In genomic region chr6:30325150-30325872, GRCh38 we compare ENCODE assay signal across 8 cellular contexts. TPM values are rescaled to one million over a fixed set of nuclear protein-coding genes. Genes with fewer than 3 reads are reported as not detected.
DNase-seq lines count a peak whose midpoint lies in the region; ATAC-seq and TF ChIP-seq lines count a peak whose summit lies in the region.

No MANE protein-coding gene starts in this region.

- H3K9me2 ChIP-seq in GM23338 (ENCODE audit: insufficient read depth) = no peaks in the 10 kb centered on the region

- H2AFZ ChIP-seq in GM23338 (no peak overlapping the region), parathyroid adenoma (no peak overlapping the region)

- H3K4me3 ChIP-seq in CD8-positive, alpha-beta memory T cell (ENCODE audit: low read length) = peak overlapping the region; percentile 97
- peak overlapping the region; percentile 61 for H3K4me3 ChIP-seq in GM23338
- H3K4me3 ChIP-seq in fibroblast of the aortic adventitia (ENCODE audit: low read depth, low read length) = peak overlapping the region; percentile 97
- peak overlapping the region; percentile 98 for H3K4me3 ChIP-seq in parathyroid adenoma (ENCODE audit: low read depth, low read length)

- H3K27me3 ChIP-seq in CD8-positive, alpha-beta memory T cell (ENCODE audit: insufficient read depth, low read length, poor library complexity, severe bottlenecking) = no peaks in the 10 kb centered on the region
- no peaks in the 10 kb centered on the region for H3K27me3 ChIP-seq in GM23338 (ENCODE audit: insufficient read depth)
- no peaks in the 10 kb centered on the region for H3K27me3 ChIP-seq in parathyroid adenoma (ENCODE audit: control insufficient read depth, insufficient read depth, low read length)

- no peak overlapping the region for H3K9ac ChIP-seq in parathyroid adenoma

- H4K20me1 ChIP-seq in GM23338 (replicated peaks; ENCODE audit: insufficient read depth) = no peaks in the 10 kb centered on the region; the same call in none of the 2 replicates

- H3F3A ChIP-seq in GM23338 (replicated peaks; ENCODE audit: low read depth) = no peaks in the 10 kb centered on the region

- peak overlapping the region; percentile 98 for H3K27ac ChIP-seq in CD8-positive, alpha-beta memory T cell (ENCODE audit: low read depth, low read length)
- H3K27ac ChIP-seq in GM23338 (ENCODE audit: low read depth) (peak overlapping the region; percentile 98), parathyroid adenoma (peak overlapping the region; percentile 92)

- peaks cover 12% of the 10 kb centered on the region for H3K36me3 ChIP-seq in CD8-positive, alpha-beta memory T cell (ENCODE audit: insufficient read depth, low read length)
- peaks cover 10% of the 10 kb centered on the region for H3K36me3 ChIP-seq in GM23338 (ENCODE audit: insufficient read depth)
- H3K36me3 ChIP-seq in parathyroid adenoma (ENCODE audit: control insufficient read depth, insufficient read depth, low read length) = no peaks in the 10 kb centered on the region

- POLR2A ChIA-PET in CD8-positive, alpha-beta memory T cell (lab: Charles Lee) = interaction anchor here (0.6 to 2.3 kb wide), 4 partner anchors 9 to 217 kb away, joined by 3 to 24 read pairs (median 3); partner anchors contain the start of gene TRIM26

- peaks cover 70 to 80% (median 75%) of the 10 kb centered on the region in 3 donors for H3K4me1 Mint-ChIP-seq in CD8-positive, alpha-beta memory T cell
- H3K4me1 Mint-ChIP-seq in GM23338 = peaks cover 52% of the 10 kb centered on the region

- H3K4me1 ChIP-seq in CD8-positive, alpha-beta memory T cell (ENCODE audit: insufficient read depth, low read length) = peaks cover 59% of the 10 kb centered on the region
- H3K4me1 ChIP-seq in GM23338 (ENCODE audit: insufficient read depth) = peaks cover 40% of the 10 kb centered on the region
- peaks cover 10% of the 10 kb centered on the region for H3K4me1 ChIP-seq in parathyroid adenoma

- H3K4me2 ChIP-seq in GM23338 = peak overlapping the region; percentile 77
- H3K4me2 ChIP-seq in parathyroid adenoma (ENCODE audit: low read length) = peak overlapping the region; percentile 100

- ATAC-seq in GM23338 = no peak
- no peak for ATAC-seq in GM21526 (IDR thresholded peaks at IDR 0.05; ENCODE audit: low FRiP score, unreplicated experiment)

- H3K79me2 ChIP-seq in GM23338 (replicated peaks; ENCODE audit: insufficient read depth) (peaks cover 70% of the 10 kb centered on the region), parathyroid adenoma (peaks cover 35% of the 10 kb centered on the region)

- TF ChIP-seq CTCF in GM23338 (conservative IDR thresholded peaks at IDR 0.05; ENCODE audit: low read depth in 2 of 2) (no peak), fibroblast of the aortic adventitia (IDR thresholded peaks at IDR 0.05; ENCODE audit: insufficient read depth, low read length) (no peak), parathyroid adenoma (IDR thresholded peaks at IDR 0.05) (no peak)

- H3K9me3 Mint-ChIP-seq in CD8-positive, alpha-beta memory T cell = no peaks in the 10 kb centered on the region
- no peaks in the 10 kb centered on the region for H3K9me3 Mint-ChIP-seq in GM23338

- peaks cover 0 to 11% of the 10 kb centered on the region in 2 donors for H3K27me3 Mint-ChIP-seq in CD8-positive, alpha-beta memory T cell
- peaks cover 15% of the 10 kb centered on the region for H3K27me3 Mint-ChIP-seq in GM23338 (ENCODE audit: insufficient read depth, low read depth, poor library complexity)

- CTCF ChIA-PET in CD8-positive, alpha-beta memory T cell (lab: Charles Lee) = interaction anchor here (1.0 to 2.6 kb wide), 4 partner anchors 15 to 106 kb away, joined by 3 to 11 read pairs (median 6); no protein-coding TSS in a partner anchor

- DNase-seq in CD8-positive, alpha-beta memory T cell = peak in 2 of 5 donors; percentile 82 to 92
- DNase-seq in GM23338 (ENCODE audit: low spot score) = peak; percentile 95
- peak; percentile 36 for DNase-seq in NCI-H460 (ENCODE audit: extremely low read depth, low read depth)
- peak; percentile 64 for DNase-seq in activated T-helper 1 cell treated with Interleukin-2 at 50 U/mL for 16 hours (ENCODE audit: low read depth)
- peak; percentile 15 for DNase-seq in fibroblast of the aortic adventitia (ENCODE audit: low read depth)
- DNase-seq in iPS-NIHi11 (ENCODE audit: low spot score) = no peak

- no peaks in the 10 kb centered on the region for H3K9me3 ChIP-seq in CD8-positive, alpha-beta memory T cell (ENCODE audit: low read length)
- H3K9me3 ChIP-seq in parathyroid adenoma (ENCODE audit: control insufficient read depth, low read length) = no peaks in the 10 kb centered on the region

- H3K27ac Mint-ChIP-seq in CD8-positive, alpha-beta memory T cell = peak overlapping the region; percentile 99 to 100 (median 100)
- peak overlapping the region; percentile 99 for H3K27ac Mint-ChIP-seq in GM23338

- peaks cover 4 to 49% (median 10%) of the 10 kb centered on the region in 3 donors for H3K36me3 Mint-ChIP-seq in CD8-positive, alpha-beta memory T cell
- peaks cover 26% of the 10 kb centered on the region for H3K36me3 Mint-ChIP-seq in GM23338 (ENCODE audit: low read depth)

- H3K4me3 Mint-ChIP-seq in CD8-positive, alpha-beta memory T cell = peak overlapping the region; percentile 88 to 99 (median 97)
- H3K4me3 Mint-ChIP-seq in GM23338 = peak overlapping the region; percentile 90

TF ChIP-seq in GM23338, 12 proteins besides CTCF, POLR2A, EP300 and RAD21 (continues in another document):
- TF ChIP-seq NANOG (IDR thresholded peaks at IDR 0.05; ENCODE audit: borderline replicate concordance) (no peak), POLR2AphosphoS5 (IDR thresholded peaks at IDR 0.05; ENCODE audit: low read depth) (no peak), REST (IDR thresholded peaks at IDR 0.05; ENCODE audit: unreplicated experiment) (no peak), CREB1 (CRISPR knock-in tag; IDR thresholded peaks at IDR 0.05; ENCODE audit: low read depth) (no peak)

RNA-seq across cellular contexts. Expression of gene TRIM39, which starts 1.4 kb away (rescaled TPM):
- 10 to 100 TPM; 19.9 to 21.9 TPM for total RNA-seq in CD8-positive, alpha-beta memory T cell
- 12.0 TPM for polyA plus RNA-seq in CD8-positive, alpha-beta memory T cell
- total RNA-seq in GM23338 (2014; rRNA removed; shearing (Covaris generic)) = 14.6 and 19.2 TPM in 2 replicates
- 5.4 and 5.9 TPM in 2 replicates for polyA plus RNA-seq in GM23338 (2016; fragmentation: Nextera tagmentation; extraction: Ambion mirVana)
- total RNA-seq in NCI-H460 (2014; rRNA removed; shearing (Covaris generic)) = 7.0 and 9.7 TPM in 2 replicates
- polyA plus RNA-seq in NCI-H460 (2014; cell fraction: nucleus; rRNA removed) = 15.6 and 18.6 TPM in 2 replicates
- total RNA-seq in fibroblast of the aortic adventitia (ENCODE audit: low replicate concordance) = 8.5 and 9.7 TPM in 2 replicates

RNA-seq across cellular contexts. Expression of gene RPP21, which starts 19.6 kb away (rescaled TPM):
- 10 to 100 TPM; 41.3 to 41.5 TPM for total RNA-seq in CD8-positive, alpha-beta memory T cell
- polyA plus RNA-seq in CD8-positive, alpha-beta memory T cell = 71.0 TPM
- total RNA-seq in GM23338 (2014; rRNA removed; shearing (Covaris generic)) = 63.7 and 79.3 TPM in 2 replicates
- 161 and 178 TPM in 2 replicates for polyA plus RNA-seq in GM23338 (2016; fragmentation: Nextera tagmentation; extraction: Ambion mirVana)
- 39.5 and 42.7 TPM in 2 replicates for total RNA-seq in NCI-H460 (2014; rRNA removed; shearing (Covaris generic))
- 62.0 and 72.8 TPM in 2 replicates for polyA plus RNA-seq in NCI-H460 (2014; cell fraction: nucleus; rRNA removed)
- total RNA-seq in fibroblast of the aortic adventitia (ENCODE audit: low replicate concordance) = 23.6 and 25.1 TPM in 2 replicates
